Comparison of ENCODE assay signal across 27 cellular contexts in the genomic region with DNA sequence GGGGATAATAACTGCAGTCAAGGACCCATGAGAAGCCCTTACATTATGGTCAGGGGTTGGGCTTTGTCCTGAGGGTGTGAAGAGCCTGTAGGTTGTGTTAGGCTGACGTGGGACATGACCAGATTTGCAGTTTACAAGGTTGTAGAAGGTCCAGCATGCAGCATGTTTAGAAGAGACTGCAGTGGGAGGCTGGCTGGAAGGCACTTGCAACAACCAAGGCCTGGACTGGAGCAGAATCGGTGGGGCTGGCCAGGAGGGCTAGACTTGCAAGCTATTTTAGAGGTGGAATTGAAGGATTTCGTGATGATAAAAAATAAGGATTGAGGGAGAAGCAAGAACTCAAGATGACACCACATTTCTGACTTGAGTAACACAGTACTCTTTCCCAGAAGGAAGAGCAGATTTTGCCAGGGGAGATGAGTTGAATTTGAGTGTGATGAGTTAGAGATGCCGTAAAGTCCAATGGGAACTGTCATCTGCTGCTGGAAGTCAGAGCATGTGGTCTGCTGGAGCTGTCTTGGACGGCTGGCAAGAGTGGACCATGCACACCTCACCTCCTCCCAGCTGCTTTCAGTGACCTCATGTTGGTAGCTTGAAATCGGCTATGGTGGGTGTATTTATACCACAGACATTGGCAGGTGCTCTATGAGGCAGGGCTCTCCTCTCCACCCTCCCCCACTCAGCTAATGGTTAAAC.
DNase-seq lines count a peak whose midpoint lies in the region; ATAC-seq, FAIRE-seq and TF ChIP-seq lines count a peak whose summit lies in the region.
"Had no signal": no experiment of that assay in that cellular context is flagged by ENCODE, and none has a peak within 500 bp of the region (broad histone marks: within the 10 kb centered on the region; RNA-seq: fewer than 3 reads in every experiment).

No MANE protein-coding gene starts in this region.

- DNase-seq in dorsolateral prefrontal cortex = no peak
- peak; percentile 98 for DNase-seq in myocyte (ENCODE audit: low read depth)
- no peak for DNase-seq in urothelium cell line (ENCODE audit: low spot score)
- DNase-seq in PC-3 = no peak
- DNase-seq in activated naive CD4-positive, alpha-beta T cell treated with anti-CD3 and anti-CD28 coated beads, Interleukin-2, amount 50 U/mL, for 16 hours = no peak
- DNase-seq in UCSD-AML1 (lab: John Stamatoyannopoulos, UW; ENCODE audit: unreplicated experiment) = no peak
- DNase-seq: activated CD4-positive, alpha-beta T cell treated with anti-CD3 and anti-CD28 coated beads for 48 hours; effector CD8-positive, alpha-beta T cell; left ventricle myocardium inferior; NCI-H2107; NCI-H446; NCI-H748 treated with DMSO at 0.1 percent for 48 hours; retina; SIG-M5; stimulated activated naive CD4-positive, alpha-beta T cell; T-helper 9 cell had no signal

- BruUV-seq in PC-3 (replicated peaks; lab: Mats Ljungman, UMichigan) = no TSS peak

- H4K20me1 ChIP-seq in PC-3 (ENCODE audit: low read length) = no peaks in the 10 kb centered on the region
- H4K20me1 ChIP-seq: BLaER1 treated with 17β-estradiol and CSF1 and Interleukin-3, amounts not matched to agents 10 nM and 100 nM had no signal

- no peak overlapping the region for H3K4me2 ChIP-seq in PC-3 (ENCODE audit: low read length)
- H3K4me2 ChIP-seq: BLaER1 treated with 17β-estradiol and CSF1 and Interleukin-3, amounts not matched to agents 10 nM and 100 nM had no signal

- intact Hi-C loops in dorsolateral prefrontal cortex (cut with DNase I) (no loop called here), PC-3 (cut with micrococcal nuclease) (no loop called here)

- H3K9ac ChIP-seq in PC-3 (ENCODE audit: low read length) = no peak overlapping the region
- H3K9ac ChIP-seq: BLaER1 treated with 17β-estradiol and CSF1 and Interleukin-3, amounts not matched to agents 10 nM and 100 nM had no signal

- H3F3A ChIP-seq in PC-3 (ENCODE audit: low read length, unreplicated experiment) = no peaks in the 10 kb centered on the region

- peak; percentile 52 for FAIRE-seq in urothelium cell line (lab: Jason Lieb, UNC)
- FAIRE-seq: colon, GM12891, RCC 7860, small intestine had no signal

- H3K4me1 ChIP-seq in HEK293 (ENCODE audit: control insufficient read depth, insufficient read depth, low read length) = no peaks in the 10 kb centered on the region
- H3K4me1 ChIP-seq in PC-3 (ENCODE audit: insufficient read depth, low read length) = no peaks in the 10 kb centered on the region
- H3K4me1 ChIP-seq: vagina had no signal

- H3K27ac ChIP-seq in HEK293 (ENCODE audit: extremely low read depth, low read depth, low read length) = no peak overlapping the region
- H3K27ac ChIP-seq in dorsolateral prefrontal cortex = peak overlapping the region in 42 of 59 donors; percentile 2 to 89 (median 71)
- no peak overlapping the region for H3K27ac ChIP-seq in PC-3 (ENCODE audit: low read length)
- H3K27ac ChIP-seq: BLaER1 treated with 17β-estradiol and CSF1 and Interleukin-3, amounts not matched to agents 10 nM and 100 nM; epithelial cell of prostate; left ventricle myocardium inferior; thoracic aorta; vagina; WERI-Rb-1 had no signal

- H3K27me3 ChIP-seq in dorsolateral prefrontal cortex = peaks cover 0 to 16% (median 0%) of the 10 kb centered on the region in 45 donors
- H3K27me3 ChIP-seq in PC-3 (ENCODE audit: low read length) = no peaks in the 10 kb centered on the region
- H3K27me3 ChIP-seq: vagina had no signal

- CTCF ChIA-PET in HEK293 (lab: Yijun Ruan, JAX) (interaction anchor here (0.6 to 2.8 kb wide), 11 partner anchors 16 to 246 kb away, joined by 3 to 21 read pairs (median 4); no protein-coding TSS in a partner anchor), PC-3 (lab: Charles Lee) (interaction anchor here (1.0 to 1.2 kb wide), 2 partner anchors 74 to 97 kb away, joined by 4 to 5 read pairs; no protein-coding TSS in a partner anchor)

- no peak overlapping the region for H3K4me3 ChIP-seq in HEK293 (ENCODE audit: low read depth, low read length)
- no peak overlapping the region for H3K4me3 ChIP-seq in dorsolateral prefrontal cortex
- no peak overlapping the region for H3K4me3 ChIP-seq in PC-3 (ENCODE audit: low read length)
- H3K4me3 ChIP-seq: BLaER1 treated with 17β-estradiol and CSF1 and Interleukin-3, amounts not matched to agents 10 nM and 100 nM; left ventricle myocardium inferior; thoracic aorta; vagina had no signal

- no peak for ATAC-seq in PC-3
- ATAC-seq: activated naive CD4-positive, alpha-beta T cell treated with anti-CD3 and anti-CD28 coated beads, Interleukin-2, amount 50 U/mL, for 72 hours had no signal

- POLR2A ChIA-PET in HEK293 (lab: Yijun Ruan, JAX) (no interaction called here), PC-3 (lab: Charles Lee; ENCODE audit: unreplicated experiment) (no interaction called here)

- no peak for TF ChIP-seq CTCF in HEK293 (tag by site-specific recombination; IDR thresholded peaks at IDR 0.05)
- no peak for TF ChIP-seq CTCF in dorsolateral prefrontal cortex (IDR thresholded peaks at IDR 0.05 in 54 of 56, conservative IDR thresholded peaks at IDR 0.05 in 2 of 56; ENCODE audit: low read depth in 1 of 56, partially characterized antibody in 56 of 56)
- TF ChIP-seq CTCF in PC-3 (conservative IDR thresholded peaks at IDR 0.05; ENCODE audit: low read depth, low read length) = no peak

- no peaks in the 10 kb centered on the region for H3K79me2 ChIP-seq in PC-3 (ENCODE audit: low read length)

- H3K9me3 ChIP-seq in HEK293 (ENCODE audit: control insufficient read depth, insufficient read depth, low read depth, low read length) = no peaks in the 10 kb centered on the region
- H3K9me3 ChIP-seq in PC-3 (ENCODE audit: low read length) = no peaks in the 10 kb centered on the region
- H3K9me3 ChIP-seq: BLaER1 treated with 17β-estradiol and CSF1 and Interleukin-3, amounts not matched to agents 10 nM and 100 nM; left ventricle myocardium inferior; thoracic aorta; vagina had no signal

- no peaks in the 10 kb centered on the region for H3K9me2 ChIP-seq in PC-3 (replicated peaks; ENCODE audit: low read length)

- H2AFZ ChIP-seq in PC-3 (ENCODE audit: low read length) = no peak overlapping the region

- H3K36me3 ChIP-seq in HEK293 (ENCODE audit: control insufficient read depth in 2 of 2, insufficient read depth in 1 of 2, low read length in 2 of 2) (no peaks in the 10 kb centered on the region), PC-3 (ENCODE audit: low read depth, low read length) (peaks cover 24% of the 10 kb centered on the region)
- H3K36me3 ChIP-seq: BLaER1 treated with 17β-estradiol and CSF1 and Interleukin-3, amounts not matched to agents 10 nM and 100 nM; left ventricle myocardium inferior; thoracic aorta; vagina had no signal

TF ChIP-seq in HEK293, 187 proteins besides CTCF, POLR2A, EP300 and RAD21:
- peak; percentile 33; the same call in 1 of the 2 replicates for TF ChIP-seq ZBTB17 (tag by site-specific recombination; IDR thresholded peaks at IDR 0.05)
- TF ChIP-seq GLIS1 (tag by site-specific recombination; IDR thresholded peaks at IDR 0.05) = no peak
- TF ChIP-seq ZNF266 (tag by site-specific recombination; IDR thresholded peaks at IDR 0.05; ENCODE audit: low read depth) = no peak
- TF ChIP-seq KLF10 (tag by site-specific recombination; IDR thresholded peaks at IDR 0.05) = no peak
- TF ChIP-seq, protein P1, sequence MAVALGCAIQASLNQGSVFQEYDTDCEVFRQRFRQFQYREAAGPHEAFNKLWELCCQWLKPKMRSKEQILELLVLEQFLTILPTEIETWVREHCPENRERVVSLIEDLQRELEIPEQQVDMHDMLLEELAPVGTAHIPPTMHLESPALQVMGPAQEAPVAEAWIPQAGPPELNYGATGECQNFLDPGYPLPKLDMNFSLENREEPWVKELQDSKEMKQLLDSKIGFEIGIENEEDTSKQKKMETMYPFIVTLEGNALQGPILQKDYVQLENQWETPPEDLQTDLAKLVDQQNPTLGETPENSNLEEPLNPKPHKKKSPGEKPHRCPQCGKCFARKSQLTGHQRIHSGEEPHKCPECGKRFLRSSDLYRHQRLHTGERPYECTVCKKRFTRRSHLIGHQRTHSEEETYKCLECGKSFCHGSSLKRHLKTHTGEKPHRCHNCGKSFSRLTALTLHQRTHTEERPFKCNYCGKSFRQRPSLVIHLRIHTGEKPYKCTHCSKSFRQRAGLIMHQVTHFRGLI (tag by site-specific recombination; IDR thresholded peaks at IDR 0.05) = peak; percentile 37; the same call in 1 of the 2 replicates
- TF ChIP-seq ZNF830 (tag by site-specific recombination; IDR thresholded peaks at IDR 0.05; ENCODE audit: low read depth) = no peak
- no peak for TF ChIP-seq ZNF48 (tag by site-specific recombination; IDR thresholded peaks at IDR 0.05)
- TF ChIP-seq YY1 (tag by site-specific recombination; IDR thresholded peaks at IDR 0.05) = no peak

Comparison
In these comparisons a context has a peak if more than half of its experiments do, and no peak if none do; other contexts are left out.
1. H3K27ac ChIP-seq: peak in dorsolateral prefrontal cortex (42 of 59); none in HEK293 (single experiment) and PC-3 (single experiment).